1 cellular context compared by ENCODE assay signal in genomic region chr17:76539631-76540271, GRCh38.
TF ChIP-seq lines count a peak whose summit lies in the region.

Gene PRCD, plus strand, starts transcription at chr17:76540044. Its CDS starts 98 bp downstream, at chr17:76540142.

TF ChIP-seq in SK-N-SH treated with all-trans-retinoic acid at 6 μM for 48 hours, 23 proteins besides CTCF, POLR2A, EP300 and RAD21 (continued from another document):
- no peak for TF ChIP-seq CSRNP3 (CRISPR knock-in tag; IDR thresholded peaks at IDR 0.05)
